In genomic region chr17:7132511-7133094, GRCh38 we compare ENCODE assay signal across 9 cellular contexts. TPM values are rescaled to one million over a fixed set of nuclear protein-coding genes. Genes with fewer than 3 reads are reported as not detected.
DNase-seq lines count a peak whose midpoint lies in the region; ATAC-seq and TF ChIP-seq lines count a peak whose summit lies in the region.
"Had no signal": no experiment of that assay in that cellular context is flagged by ENCODE, and none has a peak within 500 bp of the region (broad histone marks: within the 10 kb centered on the region; RNA-seq: fewer than 3 reads in every experiment).

No MANE protein-coding gene starts in this region.

- no peaks in the 10 kb centered on the region for H3K9me3 ChIP-seq in mammary epithelial cell (replicated peaks; ENCODE audit: insufficient read depth, low read length)
- H3K9me3 ChIP-seq in WERI-Rb-1 (ENCODE audit: severe bottlenecking): no peaks in the 10 kb centered on the region

- no peaks in the 10 kb centered on the region for H4K20me1 ChIP-seq in mammary epithelial cell (ENCODE audit: insufficient read depth, low read length)

- dilution Hi-C loops in mammary epithelial cell (cut with HindIII; ENCODE audit: low sequenced_read_pairs): no loop called here

- ATAC-seq in GM18505 (IDR thresholded peaks at IDR 0.05; ENCODE audit: unreplicated experiment) (peak; percentile 41), HG03108 (IDR thresholded peaks at IDR 0.05; ENCODE audit: unreplicated experiment) (peak; percentile 76), foreskin keratinocyte (no peak)

- no peak overlapping the region for H2AFZ ChIP-seq in mammary epithelial cell (ENCODE audit: low read depth, low read length)

- H3K36me3 ChIP-seq in mammary epithelial cell (ENCODE audit: insufficient read depth, low read length) (no peaks in the 10 kb centered on the region), WERI-Rb-1 (no peaks in the 10 kb centered on the region)

- BruUV-seq in mammary epithelial cell (replicated peaks; lab: Mats Ljungman, UMichigan): no TSS peak

- H3K27ac ChIP-seq in mammary epithelial cell (ENCODE audit: insufficient read depth, low read depth, low read length) (no peak overlapping the region), WERI-Rb-1 (no peak overlapping the region), foreskin keratinocyte (no peak overlapping the region)

- WGBS in mammary epithelial cell (ENCODE audit: low coverage, missing lambda C conversion rate): 68% methylated on average over 6 of the region's 7 CpGs

- H3K27me3 ChIP-seq in mammary epithelial cell (ENCODE audit: insufficient read depth, low read length): no peaks in the 10 kb centered on the region
- H3K27me3 ChIP-seq in WERI-Rb-1 (ENCODE audit: insufficient read depth, low read depth, severe bottlenecking): no peaks in the 10 kb centered on the region
- H3K27me3 ChIP-seq in foreskin keratinocyte: peaks cover 11% of the 10 kb centered on the region

- CTCF ChIA-PET in mammary epithelial cell (lab: Charles Lee; ENCODE audit: low non-redundant PET): interaction anchor here (0.7 kb wide), 1 partner anchor 72 kb away, joined by 4 read pairs; no protein-coding TSS in a partner anchor

- H3K9ac ChIP-seq in mammary epithelial cell (ENCODE audit: insufficient read depth, low read length): no peak overlapping the region

- no peaks in the 10 kb centered on the region for H3K4me1 ChIP-seq in mammary epithelial cell (ENCODE audit: insufficient read depth, low read length)
- H3K4me1 ChIP-seq in foreskin keratinocyte: no peaks in the 10 kb centered on the region

- no peaks in the 10 kb centered on the region for H3K79me2 ChIP-seq in mammary epithelial cell (ENCODE audit: insufficient read depth, low read length)

- TF ChIP-seq CTCF in mammary epithelial cell (conservative IDR thresholded peaks at IDR 0.05 in 1 of 2, IDR thresholded peaks at IDR 0.05 in 1 of 2; ENCODE audit: extremely low read depth in 1 of 2, insufficient read depth in 1 of 2, low read depth in 1 of 2, low read length in 2 of 2): no peak
- TF ChIP-seq CTCF in WERI-Rb-1 (IDR thresholded peaks at IDR 0.05; ENCODE audit: low read depth, low read length): no peak
- TF ChIP-seq CTCF in foreskin keratinocyte (conservative IDR thresholded peaks at IDR 0.05): no peak

- TF ChIP-seq POLR2A in GM18505 (IDR thresholded peaks at IDR 0.05; ENCODE audit: borderline replicate concordance, extremely low read depth, insufficient read depth, insufficient read length): no peak

- intact Hi-C loops in mammary epithelial cell (cut with micrococcal nuclease): no loop called here

- H3K4me2 ChIP-seq in mammary epithelial cell (ENCODE audit: insufficient read depth, low read depth, low read length): no peak overlapping the region

- in situ Hi-C loops in mammary epithelial cell (cut with MboI; ENCODE audit: low sequenced_read_pairs in 2 of 2): no loop called here

- DNase-seq in activated CD4-positive, alpha-beta T cell treated with anti-CD3 and anti-CD28 coated beads, Interleukin-2, amount 50 U/mL, for 4 hours: peak; percentile 32 to 36
- DNase-seq in germinal center (ENCODE audit: low spot score): peak; percentile 65
- peak; percentile 24 to 47 for DNase-seq in stimulated activated CD4-positive, alpha-beta T cell treated with anti-CD3 and anti-CD28 coated beads, Interleukin-4, amount 100 ng/mL, for 4 hours
- DNase-seq in mammary epithelial cell: no peak
- DNase-seq in WERI-Rb-1: no peak
- no peak for DNase-seq in foreskin keratinocyte

- H3K4me3 ChIP-seq in mammary epithelial cell (replicated peaks in 1 of 3; ENCODE audit: insufficient read depth in 1 of 3, low read depth in 2 of 3, low read length in 3 of 3) (no peak overlapping the region), WERI-Rb-1 (ENCODE audit: low read depth, low read length) (no peak overlapping the region)

RNA-seq across cellular contexts. Expression of gene ASGR2, which starts 18.0 kb away (rescaled TPM):
- total RNA-seq in mammary epithelial cell (not detected), foreskin keratinocyte (not detected in 2 replicates)
- polyA plus RNA-seq in mammary epithelial cell (not detected), foreskin keratinocyte (not detected in 2 replicates)
- not detected for polyA minus RNA-seq in mammary epithelial cell
- total RNA-seq: epithelial cell of proximal tubule had no signal

RNA-seq across cellular contexts. Expression of gene ASGR1, which starts 46.6 kb away (rescaled TPM):
- total RNA-seq in mammary epithelial cell (under 1 TPM; under 0.01 to 0.61 TPM), foreskin keratinocyte (0.14 and 0.21 TPM in 2 replicates)
- polyA plus RNA-seq in mammary epithelial cell (0.25 TPM), foreskin keratinocyte (0.28 and 0.46 TPM in 2 replicates)
- not detected for polyA minus RNA-seq in mammary epithelial cell

RNA-seq across cellular contexts. Expression of gene CLEC10A, which starts 52.6 kb away (rescaled TPM):
- not detected for total RNA-seq in mammary epithelial cell
- polyA plus RNA-seq in mammary epithelial cell: not detected
- polyA minus RNA-seq in mammary epithelial cell: not detected
- total RNA-seq in foreskin keratinocyte: not detected in 2 replicates
- polyA plus RNA-seq in foreskin keratinocyte: not detected in 2 replicates
- total RNA-seq: epithelial cell of proximal tubule had no signal

Comparison
In these comparisons a context has a peak if more than half of its experiments do, and no peak if none do; other contexts are left out.
1. DNase-seq: peak in activated CD4-positive, alpha-beta T cell treated with anti-CD3 and anti-CD28 coated beads, Interleukin-2, amount 50 U/mL, for 4 hours (2 of 2), germinal center (single experiment) and stimulated activated CD4-positive, alpha-beta T cell treated with anti-CD3 and anti-CD28 coated beads, Interleukin-4, amount 100 ng/mL, for 4 hours (2 of 2); none in mammary epithelial cell (single experiment), WERI-Rb-1 (single experiment) and foreskin keratinocyte (0 of 2).